8 cellular contexts compared by ENCODE assay signal in the genomic region with DNA sequence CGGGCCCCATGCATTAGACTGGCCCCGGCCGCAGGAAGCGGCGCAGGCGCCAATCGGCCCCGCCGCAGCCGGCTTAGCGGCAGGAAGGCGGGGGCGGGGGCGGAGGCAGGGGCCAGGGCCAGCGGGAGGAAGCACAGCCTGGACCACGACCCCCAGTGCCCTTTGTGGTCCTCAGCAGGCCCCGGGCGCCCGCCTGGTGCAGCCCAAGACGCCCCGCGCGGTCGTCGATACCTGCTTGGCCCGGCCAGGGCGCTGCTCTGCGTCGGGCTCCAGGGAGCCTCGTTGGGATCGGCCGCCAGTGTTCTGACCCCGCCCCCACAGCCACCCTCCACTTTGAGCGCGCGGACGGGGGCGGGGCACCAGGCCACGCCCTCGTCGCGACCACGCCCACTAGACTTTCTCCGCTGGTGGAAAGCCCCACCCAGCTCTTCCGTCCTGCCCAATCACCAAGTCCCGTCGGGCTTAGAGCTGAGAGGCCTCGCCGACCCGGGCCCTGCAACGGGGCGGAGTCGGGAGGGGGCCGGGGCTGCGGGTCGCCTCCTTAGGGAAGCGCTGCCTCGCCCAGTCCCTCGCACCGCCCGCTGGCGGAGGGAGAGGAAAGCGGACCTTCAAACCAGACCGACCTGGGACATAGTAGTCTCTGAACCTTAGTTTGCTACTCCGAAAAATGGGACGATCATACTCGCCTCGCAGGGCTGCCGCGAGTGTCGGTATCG. TPM values are rescaled to one million over a fixed set of nuclear protein-coding genes. Genes with fewer than 3 reads are reported as not detected.
DNase-seq lines count a peak whose midpoint lies in the region; ATAC-seq, FAIRE-seq and TF ChIP-seq lines count a peak whose summit lies in the region.

A gene with protein sequence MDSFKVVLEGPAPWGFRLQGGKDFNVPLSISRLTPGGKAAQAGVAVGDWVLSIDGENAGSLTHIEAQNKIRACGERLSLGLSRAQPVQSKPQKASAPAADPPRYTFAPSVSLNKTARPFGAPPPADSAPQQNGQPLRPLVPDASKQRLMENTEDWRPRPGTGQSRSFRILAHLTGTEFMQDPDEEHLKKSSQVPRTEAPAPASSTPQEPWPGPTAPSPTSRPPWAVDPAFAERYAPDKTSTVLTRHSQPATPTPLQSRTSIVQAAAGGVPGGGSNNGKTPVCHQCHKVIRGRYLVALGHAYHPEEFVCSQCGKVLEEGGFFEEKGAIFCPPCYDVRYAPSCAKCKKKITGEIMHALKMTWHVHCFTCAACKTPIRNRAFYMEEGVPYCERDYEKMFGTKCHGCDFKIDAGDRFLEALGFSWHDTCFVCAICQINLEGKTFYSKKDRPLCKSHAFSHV (minus strand): TSS at position 308 of the 716 bp plus-strand sequence. CDS start 1,092 bp downstream, outside the sequence.

- H3K4me3 ChIP-seq in BE2C (ENCODE audit: low read depth, low read length) (peak within 1 kb of the TSS; percentile 75), colonic mucosa (peak within 1 kb of the TSS; percentile 51)

- H3K27me3 ChIP-seq in BE2C (no peaks in the 10 kb centered on the region), colonic mucosa (no peaks in the 10 kb centered on the region)

- DNase-seq in BE2C (peak; percentile 98), GM19239 (ENCODE audit: insufficient read length, low spot score) (peak; percentile 98), NCI-H524 treated with DMSO at 0.1 percent for 48 hours (lab: John Stamatoyannopoulos, UW) (peak; percentile 71), colonic mucosa (peak; percentile 96), left colon (peak; percentile 96 to 98)
- peak; percentile 94 to 95 for DNase-seq in activated CD4-positive, alpha-beta T cell treated with anti-CD3 and anti-CD28 coated beads for 4 hours
- DNase-seq in stimulated activated CD4-positive, alpha-beta T cell treated with anti-CD3 and anti-CD28 coated beads, Interleukin-1b, Interleukin-23, amount 100 ng/mL, for 48 hours = peak; percentile 94

- peak within 1 kb of the TSS; percentile 68 to 80 for H3K9ac ChIP-seq in colonic mucosa (ENCODE audit: low read depth in 2 of 2, low read length in 2 of 2)

- TF ChIP-seq CTCF in BE2C (IDR thresholded peaks at IDR 0.05; ENCODE audit: low read depth, low read length) (no peak), colonic mucosa (IDR thresholded peaks at IDR 0.05) (no peak)

- H3K27ac ChIP-seq in colonic mucosa = peak within 1 kb of the TSS; percentile 79

- H3K36me3 ChIP-seq in BE2C = peaks cover 3% of the 10 kb centered on the region
- H3K36me3 ChIP-seq in colonic mucosa = no peaks in the 10 kb centered on the region

- no peaks in the 10 kb centered on the region for H3K9me3 ChIP-seq in BE2C
- no peaks in the 10 kb centered on the region for H3K9me3 ChIP-seq in colonic mucosa

- H3K4me1 ChIP-seq in BE2C (peaks cover 41% of the 10 kb centered on the region), colonic mucosa (peaks cover 10% of the 10 kb centered on the region)

- intact Hi-C loops in colonic mucosa (cut with DNase I) (loop anchor here (5.0 kb wide), 1 partner anchor 90 kb away; a partner anchor contains a TSS), left colon (cut with DNase I, micrococcal nuclease) (no loop called here)

- ATAC-seq in HG03457 (IDR thresholded peaks at IDR 0.05; ENCODE audit: unreplicated experiment) (peak; percentile 55), left colon (peak; percentile 89)

- FAIRE-seq in GM19239 (lab: Jason Lieb, UNC) = peak; percentile 91

RNA-seq across cellular contexts. Expression of the gene that starts here (rescaled TPM):
- 84.1 TPM for polyA plus RNA-seq in BE2C (2012; ENCODE audit: insufficient read depth, insufficient read length, low read depth)
- total RNA-seq in colonic mucosa = 10 to 100 TPM; 19.7 to 44.9 TPM
- 10 to 100 TPM; 12.1 to 56.5 TPM for total RNA-seq in left colon

Comparison
In these comparisons a context has a peak if more than half of its experiments do, and no peak if none do; other contexts are left out.
1. Peak in every context shown above with its lines: DNase-seq, ATAC-seq, H3K4me3 ChIP-seq and H3K27ac ChIP-seq.